ENCODE assay signal across 10 cellular contexts in the genomic region with DNA sequence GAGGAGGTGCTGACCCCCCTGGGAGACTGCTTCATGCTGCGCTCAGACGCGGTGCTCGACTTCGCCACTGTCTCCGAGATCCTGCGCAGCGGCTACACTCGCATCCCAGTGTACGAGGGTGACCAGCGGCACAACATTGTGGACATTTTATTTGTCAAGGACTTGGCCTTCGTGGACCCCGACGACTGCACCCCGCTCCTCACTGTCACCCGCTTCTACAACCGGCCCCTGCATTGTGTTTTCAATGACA. TPM values are rescaled to one million over a fixed set of nuclear protein-coding genes. Genes with fewer than 3 reads are reported as not detected.
DNase-seq lines count a peak whose midpoint lies in the region; ATAC-seq and TF ChIP-seq lines count a peak whose summit lies in the region.
"Had no signal": no experiment of that assay in that cellular context is flagged by ENCODE, and none has a peak within 500 bp of the region (broad histone marks: within the 10 kb centered on the region; RNA-seq: fewer than 3 reads in every experiment).

No MANE protein-coding gene starts in this region.

- intact Hi-C loops in CD8-positive, alpha-beta T cell (cut with DNase I, micrococcal nuclease), result no loop called here
- intact Hi-C loops in dorsolateral prefrontal cortex (cut with DNase I), result no loop called here
- intact Hi-C loops in OCI-LY7 (cut with micrococcal nuclease; ENCODE audit: unreplicated experiment), result no loop called here

- no peaks in the 10 kb centered on the region for H3K36me3 ChIP-seq in CD8-positive, alpha-beta T cell (ENCODE audit: insufficient read depth, low read length)
- no peaks in the 10 kb centered on the region for H3K36me3 ChIP-seq in HUES48 (ENCODE audit: control insufficient read depth, insufficient read depth, low read length)
- H3K36me3 ChIP-seq in OCI-LY7 (ENCODE audit: insufficient read depth, low read length), result no peaks in the 10 kb centered on the region

- H3K79me2 ChIP-seq in OCI-LY7 (ENCODE audit: insufficient read depth, low read depth, low read length), result no peaks in the 10 kb centered on the region

- no peak for ATAC-seq in CD8-positive, alpha-beta T cell
- no peak for ATAC-seq in GM18502 (IDR thresholded peaks at IDR 0.05; ENCODE audit: poor library complexity, unreplicated experiment)
- ATAC-seq in HG02885 (IDR thresholded peaks at IDR 0.05; ENCODE audit: poor library complexity, unreplicated experiment), result no peak
- ATAC-seq in stimulated activated naive B cell treated with anti-CD40 and anti-IgM and Interleukin-4, amounts not matched to agents 10 μg/mL and 1 μg/mL and 100 μg/mL, for 72 hours (replicated peaks), result no peak

- H3K9me3 ChIP-seq in CD8-positive, alpha-beta T cell (ENCODE audit: low read length), result no peaks in the 10 kb centered on the region
- H3K9me3 ChIP-seq in HUES48 (ENCODE audit: control insufficient read depth, insufficient read depth, low read length) (0 out of 2 replicates have a peak, but pooled peaks cover 3% of the 10 kb centered on the region), OCI-LY7 (ENCODE audit: low read length) (no peaks in the 10 kb centered on the region)

- no peak for DNase-seq in CD8-positive, alpha-beta T cell
- DNase-seq in dorsolateral prefrontal cortex, result no peak
- no peak for DNase-seq in OCI-LY7 (ENCODE audit: low spot score)
- no peak for DNase-seq in stimulated activated naive B cell treated with anti-CD40 and anti-IgM and Interleukin-4, amounts not matched to agents 10 μg/mL and 1 μg/mL and 100 μg/mL, for 72 hours
- DNase-seq: NCI-H2107; stimulated activated naive CD4-positive, alpha-beta T cell had no signal

- no peaks in the 10 kb centered on the region for H3K27me3 ChIP-seq in CD8-positive, alpha-beta T cell (ENCODE audit: insufficient read depth, low read length)
- H3K27me3 ChIP-seq in HUES48 (ENCODE audit: control insufficient read depth, insufficient read depth, low read length), result peaks cover 50% of the 10 kb centered on the region
- H3K27me3 ChIP-seq in dorsolateral prefrontal cortex, result peaks cover 0 to 44% (median 10%) of the 10 kb centered on the region in 45 donors

- no peaks in the 10 kb centered on the region for H3K4me1 ChIP-seq in CD8-positive, alpha-beta T cell (ENCODE audit: insufficient read depth, low read length)
- H3K4me1 ChIP-seq in HUES48 (ENCODE audit: control insufficient read depth, insufficient read depth, low read length) (peaks cover 7% of the 10 kb centered on the region; the same call in 1 of the 2 replicates), OCI-LY7 (ENCODE audit: insufficient read depth, low read length, poor library complexity, severe bottlenecking) (no peaks in the 10 kb centered on the region)

- H3K36me3 Mint-ChIP-seq in CD8-positive, alpha-beta T cell, result no peaks in the 10 kb centered on the region
- H3K36me3 Mint-ChIP-seq in nephron (ENCODE audit: low read depth), result no peaks in the 10 kb centered on the region
- H3K36me3 Mint-ChIP-seq in stimulated activated naive B cell treated with anti-CD40 and anti-IgM and Interleukin-4, amounts not matched to agents 10 μg/mL and 1 μg/mL and 100 μg/mL, for 72 hours, result no peaks in the 10 kb centered on the region

- no peaks in the 10 kb centered on the region for H3K9me2 ChIP-seq in OCI-LY7 (ENCODE audit: insufficient read depth, low read length)

- peak overlapping the region; percentile 46 for H3K4me3 Mint-ChIP-seq in CD8-positive, alpha-beta T cell
- peak overlapping the region; percentile 72 to 84 (median 83) for H3K4me3 Mint-ChIP-seq in nephron
- H3K4me3 Mint-ChIP-seq in stimulated activated naive B cell treated with anti-CD40 and anti-IgM and Interleukin-4, amounts not matched to agents 10 μg/mL and 1 μg/mL and 100 μg/mL, for 72 hours, result peak overlapping the region in 1 of 2 donors; percentile 0

- H4K20me1 ChIP-seq in OCI-LY7 (ENCODE audit: insufficient read depth, low read length), result no peaks in the 10 kb centered on the region

- BruUV-seq in OCI-LY7 (replicated peaks; lab: Mats Ljungman, UMichigan), result no TSS peak

- H3K4me2 ChIP-seq in OCI-LY7 (ENCODE audit: low read length), result no peak overlapping the region

- no peak overlapping the region for H3K27ac Mint-ChIP-seq in CD8-positive, alpha-beta T cell
- H3K27ac Mint-ChIP-seq in nephron, result no peak overlapping the region
- H3K27ac Mint-ChIP-seq in stimulated activated naive B cell treated with anti-CD40 and anti-IgM and Interleukin-4, amounts not matched to agents 10 μg/mL and 1 μg/mL and 100 μg/mL, for 72 hours, result no peak overlapping the region

- no peak overlapping the region for H3K27ac ChIP-seq in CD8-positive, alpha-beta T cell (ENCODE audit: low read depth, low read length)
- H3K27ac ChIP-seq in HUES48 (ENCODE audit: low read depth, low read length) (no peak overlapping the region), dorsolateral prefrontal cortex (peak overlapping the region in 24 of 59 donors; percentile 9 to 91 (median 80)), OCI-LY7 (ENCODE audit: low read depth, low read length, poor library complexity, severe bottlenecking) (no peak overlapping the region)

- H2AFZ ChIP-seq in OCI-LY7 (ENCODE audit: low read length), result no peak overlapping the region

- CTCF ChIA-PET in CD8-positive, alpha-beta T cell (lab: Charles Lee), result no interaction called here
- CTCF ChIA-PET in OCI-LY7 (lab: Charles Lee; ENCODE audit: unreplicated experiment), result no interaction called here

- no peak for TF ChIP-seq CTCF in CD8-positive, alpha-beta T cell (IDR thresholded peaks at IDR 0.05)
- TF ChIP-seq CTCF in dorsolateral prefrontal cortex (IDR thresholded peaks at IDR 0.05 in 54 of 56, conservative IDR thresholded peaks at IDR 0.05 in 2 of 56; ENCODE audit: low read depth in 1 of 56, partially characterized antibody in 56 of 56) (no peak), nephron (IDR thresholded peaks at IDR 0.05; ENCODE audit: unreplicated experiment in 3 of 3) (no peak), OCI-LY7 (conservative IDR thresholded peaks at IDR 0.05; ENCODE audit: low read length) (no peak)

- H3K4me1 Mint-ChIP-seq in CD8-positive, alpha-beta T cell (ENCODE audit: low read depth), result peaks cover 12% of the 10 kb centered on the region
- H3K4me1 Mint-ChIP-seq in nephron, result peaks cover 5% of the 10 kb centered on the region
- peaks cover 2 to 19% of the 10 kb centered on the region in 2 donors for H3K4me1 Mint-ChIP-seq in stimulated activated naive B cell treated with anti-CD40 and anti-IgM and Interleukin-4, amounts not matched to agents 10 μg/mL and 1 μg/mL and 100 μg/mL, for 72 hours

- peak overlapping the region; percentile 48 for H3K4me3 ChIP-seq in CD8-positive, alpha-beta T cell (ENCODE audit: low read depth, low read length)
- H3K4me3 ChIP-seq in HUES48 (ENCODE audit: low read depth, low read length) (peak overlapping the region; percentile 55; the same call in 1 of the 2 replicates), dorsolateral prefrontal cortex (peak overlapping the region in 58 of 59 donors; percentile 29 to 77 (median 66)), OCI-LY7 (ENCODE audit: low read depth, low read length, poor library complexity, severe bottlenecking) (no peak overlapping the region)

- H3K9ac ChIP-seq in HUES48 (ENCODE audit: low read depth, low read length), result no peak overlapping the region

- peaks cover 52% of the 10 kb centered on the region for H3K27me3 Mint-ChIP-seq in CD8-positive, alpha-beta T cell (ENCODE audit: low read depth)
- H3K27me3 Mint-ChIP-seq in nephron (ENCODE audit: low read depth), result peaks cover 74% of the 10 kb centered on the region
- H3K27me3 Mint-ChIP-seq in stimulated activated naive B cell treated with anti-CD40 and anti-IgM and Interleukin-4, amounts not matched to agents 10 μg/mL and 1 μg/mL and 100 μg/mL, for 72 hours, result peaks cover 32 to 45% of the 10 kb centered on the region in 2 donors

- H3K9me3 Mint-ChIP-seq in CD8-positive, alpha-beta T cell, result peaks cover 2% of the 10 kb centered on the region
- H3K9me3 Mint-ChIP-seq in nephron, result no peaks in the 10 kb centered on the region
- H3K9me3 Mint-ChIP-seq in stimulated activated naive B cell treated with anti-CD40 and anti-IgM and Interleukin-4, amounts not matched to agents 10 μg/mL and 1 μg/mL and 100 μg/mL, for 72 hours, result peaks cover 0 to 3% of the 10 kb centered on the region in 2 donors

- POLR2A ChIA-PET in CD8-positive, alpha-beta T cell (lab: Charles Lee), result no interaction called here
- POLR2A ChIA-PET in OCI-LY7 (lab: Charles Lee), result no interaction called here

RNA-seq across cellular contexts. Expression of gene CNNM1, which starts 1.4 kb away (rescaled TPM):
- not detected for total RNA-seq in CD8-positive, alpha-beta T cell
- 10 to 100 TPM; 11.7 to 66.4 (median 38.9) TPM for total RNA-seq in dorsolateral prefrontal cortex
- not detected in 2 replicates for total RNA-seq in OCI-LY7 (2014; rRNA removed; shearing (Covaris generic))
- total RNA-seq in OCI-LY7 (2022), result not detected in 2 replicates

Comparison
In these comparisons a context has a peak if more than half of its experiments do, and no peak if none do; other contexts are left out.
1. RNA of gene CNNM1, which starts 1.4 kb away (total RNA-seq): 11.7 to 66.4 TPM in dorsolateral prefrontal cortex; not detected in CD8-positive, alpha-beta T cell and not detected in OCI-LY7; every median in the first group is over 10 times any median in the second.